Comparison of ENCODE assay signal across 17 cellular contexts in the genomic region with DNA sequence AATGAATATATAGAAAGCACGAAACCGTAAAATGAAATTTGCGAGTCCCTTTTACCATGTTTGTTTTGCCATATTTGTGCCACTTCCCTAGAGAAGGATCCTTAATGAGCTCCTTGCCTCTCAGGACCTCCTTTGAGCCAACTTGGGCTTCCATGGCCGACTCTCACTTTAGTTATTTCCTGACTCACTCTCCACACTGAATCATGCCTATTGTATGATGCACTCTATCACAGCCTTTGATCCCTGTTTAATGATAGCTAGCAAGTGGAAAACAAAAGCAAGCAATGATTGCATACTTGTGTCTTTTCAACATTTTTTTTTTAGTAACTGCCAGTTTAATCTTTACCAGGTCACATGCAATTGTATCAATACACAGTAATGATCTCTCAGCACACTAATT.
A peak's percentile ranks its signal among the peaks of the same experiment; 100 is the strongest.
DNase-seq lines count a peak whose midpoint lies in the region; ATAC-seq and TF ChIP-seq lines count a peak whose summit lies in the region.
"Had no signal": no experiment of that assay in that cellular context is flagged by ENCODE, and none has a peak within 500 bp of the region (broad histone marks: within the 10 kb centered on the region; RNA-seq: fewer than 3 reads in every experiment).

No MANE protein-coding gene starts in this region.

- H2AFZ ChIP-seq in PC-3 (ENCODE audit: low read length): no peak overlapping the region

- peak; percentile 26 for DNase-seq in GM03348 (ENCODE audit: low spot score)
- peak; percentile 77 for DNase-seq in PC-3
- peak; percentile 1 for DNase-seq in epithelial cell of prostate (ENCODE audit: low read depth, low spot score)
- peak; percentile 7 for DNase-seq in pulmonary artery endothelial cell (ENCODE audit: low read depth, low spot score)
- DNase-seq in sciatic nerve (ENCODE audit: low spot score): no peak
- DNase-seq in midbrain (lab: John Stamatoyannopoulos, UW): no peak
- DNase-seq in NCI-H345 (lab: John Stamatoyannopoulos, UW): no peak
- DNase-seq: activated CD4-positive, alpha-beta T cell treated with anti-CD3 and anti-CD28 coated beads, Interleukin-2, amount 10 ng/mL, durations not matched to agents 24 days and 14 days; activated T-cell treated with anti-CD3 and anti-CD28 coated beads, Interleukin-2, amount 50 U/mL, for 72 hours; CD4-positive, alpha-beta T cell; HFFc6; naive B cell; NCI-H526; stimulated activated CD4-positive, alpha-beta T cell treated with anti-CD3 and anti-CD28 coated beads, Interleukin-2, amount 100 ng/mL, for 24 hours; T-helper 2 cell had no signal

- peaks cover 20% of the 10 kb centered on the region for H3K4me1 ChIP-seq in PC-3 (ENCODE audit: insufficient read depth, low read length)

- BruUV-seq in PC-3 (replicated peaks; lab: Mats Ljungman, UMichigan): no TSS peak

- no peaks in the 10 kb centered on the region for H3K9me2 ChIP-seq in PC-3 (replicated peaks; ENCODE audit: low read length)

- CTCF ChIA-PET in PC-3 (lab: Charles Lee): no interaction called here

- H3K9me3 ChIP-seq in PC-3 (ENCODE audit: low read length): no peaks in the 10 kb centered on the region

- intact Hi-C loops in PC-3 (cut with micrococcal nuclease): loop anchor here (10.0 kb wide), 1 partner anchor 57 kb away; no protein-coding TSS in a partner anchor
- intact Hi-C loops in sciatic nerve (cut with DNase I): no loop called here

- no peaks in the 10 kb centered on the region for H3K36me3 ChIP-seq in PC-3 (ENCODE audit: low read depth, low read length)

- peak overlapping the region; percentile 31; the same call in 1 of the 2 replicates for H3K4me2 ChIP-seq in PC-3 (ENCODE audit: low read length)

- no peaks in the 10 kb centered on the region for H3K27me3 ChIP-seq in PC-3 (ENCODE audit: low read length)

- no peak overlapping the region for H3K9ac ChIP-seq in PC-3 (ENCODE audit: low read length)

- H3K27ac ChIP-seq in PC-3 (ENCODE audit: low read length): peak overlapping the region; percentile 64
- H3K27ac ChIP-seq in epithelial cell of prostate: no peak overlapping the region

- H3K4me3 ChIP-seq in PC-3 (ENCODE audit: low read length): no peak overlapping the region

- no peaks in the 10 kb centered on the region for H4K20me1 ChIP-seq in PC-3 (ENCODE audit: low read length)

- H3K79me2 ChIP-seq in PC-3 (ENCODE audit: low read length): no peaks in the 10 kb centered on the region

- TF ChIP-seq CTCF in PC-3 (conservative IDR thresholded peaks at IDR 0.05; ENCODE audit: low read depth, low read length): no peak

- POLR2A ChIA-PET in PC-3 (lab: Charles Lee; ENCODE audit: unreplicated experiment): interaction anchor here (0.6 kb wide), 2 partner anchors 746 to 1218 kb away, joined by 5 read pairs; no protein-coding TSS in a partner anchor

- H3F3A ChIP-seq in PC-3 (ENCODE audit: low read length, unreplicated experiment): no peaks in the 10 kb centered on the region

- ATAC-seq in PC-3 (peak; percentile 91), HG02798 (IDR thresholded peaks at IDR 0.05; ENCODE audit: poor library complexity, unreplicated experiment) (no peak), sciatic nerve (no peak)
- ATAC-seq: activated T-cell treated with anti-CD3 and anti-CD28 coated beads, Interleukin-2, amount 50 U/mL, for 72 hours; stimulated activated effector memory CD8-positive, alpha-beta T cell treated with anti-CD3 and anti-CD28 coated beads, Interleukin-12 subunit alpha, Interleukin-12 subunit beta, amount 100 ng/mL, for 72 hours had no signal

Comparison
In these comparisons a context has a peak if more than half of its experiments do, and no peak if none do; other contexts are left out.
1. DNase-seq: peak in GM03348 (single experiment), PC-3 (single experiment), epithelial cell of prostate (single experiment) and pulmonary artery endothelial cell (single experiment); none in sciatic nerve (single experiment), midbrain (single experiment) and NCI-H345 (single experiment).